In the genomic region with DNA sequence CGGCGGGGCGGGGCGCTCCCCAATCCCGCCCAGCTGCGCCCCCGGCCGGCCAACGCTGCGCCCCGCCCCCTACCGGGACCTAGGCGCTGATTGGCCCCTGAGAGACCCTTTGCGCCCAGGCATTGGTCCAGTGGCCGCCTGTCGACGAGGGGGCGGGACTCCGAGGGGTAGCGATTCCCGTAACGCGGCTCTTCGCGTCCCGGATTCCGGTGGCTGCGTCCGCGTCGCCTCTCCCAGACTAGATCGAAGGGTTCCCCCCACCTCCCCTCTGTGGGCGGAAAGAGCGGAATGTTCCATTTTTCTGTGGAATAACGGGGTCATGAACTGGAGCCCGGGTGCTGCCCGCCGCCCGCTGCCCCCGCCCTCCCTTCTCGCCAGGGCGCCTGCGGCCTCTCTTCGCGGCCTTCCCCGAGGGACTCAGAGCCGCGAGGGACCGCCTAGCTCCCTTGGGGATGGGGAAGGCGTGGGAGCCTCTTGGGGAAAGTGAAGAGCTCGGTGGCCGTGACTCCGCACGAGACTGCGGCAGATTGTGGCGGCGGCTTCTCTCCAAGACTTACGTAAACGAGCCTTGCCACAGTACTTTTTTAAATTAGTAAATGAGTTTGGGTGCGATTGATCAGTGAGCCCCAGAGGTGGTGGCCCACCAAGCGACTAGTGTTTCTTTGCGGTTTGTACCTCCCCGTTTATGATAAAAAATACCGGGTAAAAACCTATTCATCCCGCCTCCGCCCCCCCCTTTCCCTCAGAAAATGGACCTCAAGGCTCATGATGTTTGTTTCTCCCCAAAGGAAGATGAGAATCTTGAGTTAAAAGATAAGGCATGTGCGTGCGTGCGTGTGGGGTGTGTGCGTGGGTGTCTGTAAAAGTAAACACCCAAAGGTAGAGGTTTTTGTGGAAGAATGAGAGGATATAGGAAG, we compare ENCODE assay signal across 1 cellular context.
TF ChIP-seq lines count a peak whose summit lies in the region.

No MANE protein-coding gene starts in this region.

TF ChIP-seq in H1, 55 proteins besides CTCF, POLR2A, EP300 and RAD21:
- TF ChIP-seq POU5F1 (IDR thresholded peaks at IDR 0.05; ENCODE audit: low read depth, low read length) (no peak), YY1 (IDR thresholded peaks at IDR 0.05; ENCODE audit: low read depth, low read length) (no peak), BRCA1 (IDR thresholded peaks at IDR 0.05; ENCODE audit: low read depth, low read length) (no peak), SP1 (IDR thresholded peaks at IDR 0.05; ENCODE audit: low read depth, low read length) (peak; percentile 93), TAF7 (optimal IDR thresholded peaks at IDR 0.05; ENCODE audit: borderline replicate concordance, low read depth, low read length) (no peak), RFX5 (IDR thresholded peaks at IDR 0.05; ENCODE audit: borderline replicate concordance, low read depth, low read length) (no peak), SAP30 (IDR thresholded peaks at IDR 0.05; ENCODE audit: insufficient read depth, insufficient replicate concordance, low read length) (no peak), RNF2 (IDR thresholded peaks at IDR 0.05; ENCODE audit: borderline replicate concordance, low read depth, low read length, missing control alignments, poor library complexity, severe bottlenecking) (no peak), ATF2 (IDR thresholded peaks at IDR 0.05; ENCODE audit: low read length) (no peak), MAX (IDR thresholded peaks at IDR 0.05) (peak; percentile 1; the same call in 1 of the 2 replicates), SP2 (IDR thresholded peaks at IDR 0.05; ENCODE audit: low read length) (peak; percentile 60), KDM4A (IDR thresholded peaks at IDR 0.05; ENCODE audit: low read depth, low read length, severe bottlenecking) (peak; percentile 73), HDAC2 (IDR thresholded peaks at IDR 0.05; ENCODE audit: borderline replicate concordance in 1 of 2, low read depth in 2 of 2, low read length in 2 of 2) (no peak), CHD2 (IDR thresholded peaks at IDR 0.05; ENCODE audit: low read length) (peak; percentile 83), BCL11A (IDR thresholded peaks at IDR 0.05; ENCODE audit: low read depth in 2 of 2, low read length in 2 of 2) (no peak), CTBP2 (IDR thresholded peaks at IDR 0.05; ENCODE audit: borderline replicate concordance, insufficient read depth, insufficient read length, low read length) (no peak), CREB1 (IDR thresholded peaks at IDR 0.05) (peak; percentile 56; the same call in 1 of the 2 replicates), ZNF274 (IDR thresholded peaks at IDR 0.05; ENCODE audit: borderline replicate concordance, extremely low read depth, low read length) (no peak), GABPA (IDR thresholded peaks at IDR 0.05; ENCODE audit: borderline replicate concordance, insufficient read depth, low read length) (no peak), SP4 (IDR thresholded peaks at IDR 0.05; ENCODE audit: low read length) (no peak), CHD1 (IDR thresholded peaks at IDR 0.05; ENCODE audit: low read depth, low read length) (no peak), KDM5A (IDR thresholded peaks at IDR 0.05; ENCODE audit: low read length) (no peak), MAFK (IDR thresholded peaks at IDR 0.05; ENCODE audit: low read depth, low read length) (no peak), NRF1 (IDR thresholded peaks at IDR 0.05; ENCODE audit: low read depth, low read length) (no peak), USF2 (IDR thresholded peaks at IDR 0.05; ENCODE audit: low read length) (no peak), FOSL1 (IDR thresholded peaks at IDR 0.05; ENCODE audit: insufficient read depth, low read depth, low read length) (no peak), SRF (IDR thresholded peaks at IDR 0.05; ENCODE audit: low read depth, low read length) (no peak), TBP (IDR thresholded peaks at IDR 0.05; ENCODE audit: low read depth, low read length) (0 out of 2 replicates have a peak, but pooled peaks have one; percentile 25), RBBP5 (IDR thresholded peaks at IDR 0.05; ENCODE audit: borderline replicate concordance, low read depth, low read length) (no peak; the same call in 1 of the 2 replicates), EGR1 (IDR thresholded peaks at IDR 0.05; ENCODE audit: borderline replicate concordance, low read depth, low read length) (no peak), TCF12 (IDR thresholded peaks at IDR 0.05; ENCODE audit: low read depth, low read length) (no peak), TAF1 (IDR thresholded peaks at IDR 0.05; ENCODE audit: low read depth, low read length) (no peak), SIN3A (conservative IDR thresholded peaks at IDR 0.05 in 1 of 2, IDR thresholded peaks at IDR 0.05 in 1 of 2; ENCODE audit: low read depth in 1 of 2, low read length in 2 of 2) (no peak), CEBPB (IDR thresholded peaks at IDR 0.05; ENCODE audit: low read depth, low read length) (no peak), HDAC6 (IDR thresholded peaks at IDR 0.05; ENCODE audit: low read depth, low read length) (no peak), BACH1 (IDR thresholded peaks at IDR 0.05; ENCODE audit: low read length) (peak; percentile 53), GTF2F1 (IDR thresholded peaks at IDR 0.05; ENCODE audit: borderline replicate concordance, low read depth, low read length) (no peak), JUN (IDR thresholded peaks at IDR 0.05; ENCODE audit: low read depth, low read length) (no peak), ATF3 (IDR thresholded peaks at IDR 0.05; ENCODE audit: insufficient read depth, low read depth, low read length) (no peak), TEAD4 (IDR thresholded peaks at IDR 0.05; ENCODE audit: low read depth, low read length) (no peak), EZH2 (IDR thresholded peaks at IDR 0.05; ENCODE audit: low read depth, low read length, severe bottlenecking) (no peak), RXRA (IDR thresholded peaks at IDR 0.05; ENCODE audit: insufficient read depth, low read depth, low read length) (no peak), NANOG (IDR thresholded peaks at IDR 0.05; ENCODE audit: insufficient read depth, low read depth, low read length, poor library complexity, severe bottlenecking) (no peak), CBX8 (IDR thresholded peaks at IDR 0.05; ENCODE audit: borderline replicate concordance, low read depth, low read length) (no peak), SIRT6 (IDR thresholded peaks at IDR 0.05; ENCODE audit: low read length) (no peak), ASH2L (IDR thresholded peaks at IDR 0.05; ENCODE audit: low read length) (peak; percentile 83), PHF8 (conservative IDR thresholded peaks at IDR 0.05; ENCODE audit: low read depth, low read length) (peak; percentile 61), KDM1A (IDR thresholded peaks at IDR 0.05; ENCODE audit: borderline replicate concordance, low read length) (no peak), JUND (IDR thresholded peaks at IDR 0.05; ENCODE audit: low read length) (no peak), CBX5 (IDR thresholded peaks at IDR 0.05; ENCODE audit: low read depth, low read length) (no peak), SIX5 (IDR thresholded peaks at IDR 0.05; ENCODE audit: low read depth, low read length) (no peak), SUZ12 (IDR thresholded peaks at IDR 0.05; ENCODE audit: low read length) (no peak), POLR2AphosphoS5 (IDR thresholded peaks at IDR 0.05; ENCODE audit: low read depth, low read length) (peak; percentile 34; the same call in 1 of the 2 replicates)
- TF ChIP-seq, protein P1, sequence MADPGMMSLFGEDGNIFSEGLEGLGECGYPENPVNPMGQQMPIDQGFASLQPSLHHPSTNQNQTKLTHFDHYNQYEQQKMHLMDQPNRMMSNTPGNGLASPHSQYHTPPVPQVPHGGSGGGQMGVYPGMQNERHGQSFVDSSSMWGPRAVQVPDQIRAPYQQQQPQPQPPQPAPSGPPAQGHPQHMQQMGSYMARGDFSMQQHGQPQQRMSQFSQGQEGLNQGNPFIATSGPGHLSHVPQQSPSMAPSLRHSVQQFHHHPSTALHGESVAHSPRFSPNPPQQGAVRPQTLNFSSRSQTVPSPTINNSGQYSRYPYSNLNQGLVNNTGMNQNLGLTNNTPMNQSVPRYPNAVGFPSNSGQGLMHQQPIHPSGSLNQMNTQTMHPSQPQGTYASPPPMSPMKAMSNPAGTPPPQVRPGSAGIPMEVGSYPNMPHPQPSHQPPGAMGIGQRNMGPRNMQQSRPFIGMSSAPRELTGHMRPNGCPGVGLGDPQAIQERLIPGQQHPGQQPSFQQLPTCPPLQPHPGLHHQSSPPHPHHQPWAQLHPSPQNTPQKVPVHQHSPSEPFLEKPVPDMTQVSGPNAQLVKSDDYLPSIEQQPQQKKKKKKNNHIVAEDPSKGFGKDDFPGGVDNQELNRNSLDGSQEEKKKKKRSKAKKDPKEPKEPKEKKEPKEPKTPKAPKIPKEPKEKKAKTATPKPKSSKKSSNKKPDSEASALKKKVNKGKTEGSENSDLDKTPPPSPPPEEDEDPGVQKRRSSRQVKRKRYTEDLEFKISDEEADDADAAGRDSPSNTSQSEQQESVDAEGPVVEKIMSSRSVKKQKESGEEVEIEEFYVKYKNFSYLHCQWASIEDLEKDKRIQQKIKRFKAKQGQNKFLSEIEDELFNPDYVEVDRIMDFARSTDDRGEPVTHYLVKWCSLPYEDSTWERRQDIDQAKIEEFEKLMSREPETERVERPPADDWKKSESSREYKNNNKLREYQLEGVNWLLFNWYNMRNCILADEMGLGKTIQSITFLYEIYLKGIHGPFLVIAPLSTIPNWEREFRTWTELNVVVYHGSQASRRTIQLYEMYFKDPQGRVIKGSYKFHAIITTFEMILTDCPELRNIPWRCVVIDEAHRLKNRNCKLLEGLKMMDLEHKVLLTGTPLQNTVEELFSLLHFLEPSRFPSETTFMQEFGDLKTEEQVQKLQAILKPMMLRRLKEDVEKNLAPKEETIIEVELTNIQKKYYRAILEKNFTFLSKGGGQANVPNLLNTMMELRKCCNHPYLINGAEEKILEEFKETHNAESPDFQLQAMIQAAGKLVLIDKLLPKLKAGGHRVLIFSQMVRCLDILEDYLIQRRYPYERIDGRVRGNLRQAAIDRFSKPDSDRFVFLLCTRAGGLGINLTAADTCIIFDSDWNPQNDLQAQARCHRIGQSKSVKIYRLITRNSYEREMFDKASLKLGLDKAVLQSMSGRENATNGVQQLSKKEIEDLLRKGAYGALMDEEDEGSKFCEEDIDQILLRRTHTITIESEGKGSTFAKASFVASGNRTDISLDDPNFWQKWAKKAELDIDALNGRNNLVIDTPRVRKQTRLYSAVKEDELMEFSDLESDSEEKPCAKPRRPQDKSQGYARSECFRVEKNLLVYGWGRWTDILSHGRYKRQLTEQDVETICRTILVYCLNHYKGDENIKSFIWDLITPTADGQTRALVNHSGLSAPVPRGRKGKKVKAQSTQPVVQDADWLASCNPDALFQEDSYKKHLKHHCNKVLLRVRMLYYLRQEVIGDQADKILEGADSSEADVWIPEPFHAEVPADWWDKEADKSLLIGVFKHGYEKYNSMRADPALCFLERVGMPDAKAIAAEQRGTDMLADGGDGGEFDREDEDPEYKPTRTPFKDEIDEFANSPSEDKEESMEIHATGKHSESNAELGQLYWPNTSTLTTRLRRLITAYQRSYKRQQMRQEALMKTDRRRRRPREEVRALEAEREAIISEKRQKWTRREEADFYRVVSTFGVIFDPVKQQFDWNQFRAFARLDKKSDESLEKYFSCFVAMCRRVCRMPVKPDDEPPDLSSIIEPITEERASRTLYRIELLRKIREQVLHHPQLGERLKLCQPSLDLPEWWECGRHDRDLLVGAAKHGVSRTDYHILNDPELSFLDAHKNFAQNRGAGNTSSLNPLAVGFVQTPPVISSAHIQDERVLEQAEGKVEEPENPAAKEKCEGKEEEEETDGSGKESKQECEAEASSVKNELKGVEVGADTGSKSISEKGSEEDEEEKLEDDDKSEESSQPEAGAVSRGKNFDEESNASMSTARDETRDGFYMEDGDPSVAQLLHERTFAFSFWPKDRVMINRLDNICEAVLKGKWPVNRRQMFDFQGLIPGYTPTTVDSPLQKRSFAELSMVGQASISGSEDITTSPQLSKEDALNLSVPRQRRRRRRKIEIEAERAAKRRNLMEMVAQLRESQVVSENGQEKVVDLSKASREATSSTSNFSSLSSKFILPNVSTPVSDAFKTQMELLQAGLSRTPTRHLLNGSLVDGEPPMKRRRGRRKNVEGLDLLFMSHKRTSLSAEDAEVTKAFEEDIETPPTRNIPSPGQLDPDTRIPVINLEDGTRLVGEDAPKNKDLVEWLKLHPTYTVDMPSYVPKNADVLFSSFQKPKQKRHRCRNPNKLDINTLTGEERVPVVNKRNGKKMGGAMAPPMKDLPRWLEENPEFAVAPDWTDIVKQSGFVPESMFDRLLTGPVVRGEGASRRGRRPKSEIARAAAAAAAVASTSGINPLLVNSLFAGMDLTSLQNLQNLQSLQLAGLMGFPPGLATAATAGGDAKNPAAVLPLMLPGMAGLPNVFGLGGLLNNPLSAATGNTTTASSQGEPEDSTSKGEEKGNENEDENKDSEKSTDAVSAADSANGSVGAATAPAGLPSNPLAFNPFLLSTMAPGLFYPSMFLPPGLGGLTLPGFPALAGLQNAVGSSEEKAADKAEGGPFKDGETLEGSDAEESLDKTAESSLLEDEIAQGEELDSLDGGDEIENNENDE (IDR thresholded peaks at IDR 0.05; ENCODE audit: insufficient replicate concordance, low read length), result no peak
- TF ChIP-seq, protein P2, sequence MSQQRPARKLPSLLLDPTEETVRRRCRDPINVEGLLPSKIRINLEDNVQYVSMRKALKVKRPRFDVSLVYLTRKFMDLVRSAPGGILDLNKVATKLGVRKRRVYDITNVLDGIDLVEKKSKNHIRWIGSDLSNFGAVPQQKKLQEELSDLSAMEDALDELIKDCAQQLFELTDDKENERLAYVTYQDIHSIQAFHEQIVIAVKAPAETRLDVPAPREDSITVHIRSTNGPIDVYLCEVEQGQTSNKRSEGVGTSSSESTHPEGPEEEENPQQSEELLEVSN (IDR thresholded peaks at IDR 0.05), result no peak; the same call in 1 of the 2 replicates
